Comparison of ENCODE assay signal across 25 cellular contexts in genomic region chr10:130369645-130370381, GRCh38.
"Had no signal": no experiment of that assay in that cellular context is flagged by ENCODE, and none has a peak within 500 bp of the region (broad histone marks: within the 10 kb centered on the region; RNA-seq: fewer than 3 reads in every experiment).

No MANE protein-coding gene starts in this region.

- H3K4me3 Mint-ChIP-seq: activated CD4-positive, alpha-beta T cell treated with anti-CD3 and anti-CD28 coated beads, Interleukin-2, amount 10 ng/mL, durations not matched to agents 24 days and 14 days; activated CD8-positive, alpha-beta T cell treated with anti-CD3 and anti-CD28 coated beads for 36 hours; activated naive CD4-positive, alpha-beta T cell treated with anti-CD3 and anti-CD28 coated beads for 36 hours; activated naive CD8-positive, alpha-beta T cell; T-helper 1 cell treated with Interleukin-12 subunit alpha and Interleukin-12 subunit beta and Interleukin-4 antibody, amounts not matched to agents 30 μg/mL and 1 μg/mL, for 36 hours; T-helper 2 cell treated with Interferon-gamma antibody and Interleukin-4, amounts not matched to agents 5 μg/mL and 100 μg/mL, for 36 hours had no signal

- H3K36me3 Mint-ChIP-seq: activated naive CD8-positive, alpha-beta T cell had no signal

- H3K27me3 Mint-ChIP-seq: activated CD4-positive, alpha-beta T cell treated with anti-CD3 and anti-CD28 coated beads, Interleukin-2, amount 10 ng/mL, durations not matched to agents 24 days and 14 days; activated CD8-positive, alpha-beta T cell treated with anti-CD3 and anti-CD28 coated beads for 36 hours had no signal

- DNase-seq: activated CD4-positive, alpha-beta T cell treated with anti-CD3 and anti-CD28 coated beads, Interleukin-2, amount 10 ng/mL, durations not matched to agents 24 days and 14 days; activated CD4-positive, alpha-beta T cell treated with anti-CD3 and anti-CD28 coated beads, Interleukin-2, amount 50 U/mL, for 4 hours; activated CD8-positive, alpha-beta T cell treated with anti-CD3 and anti-CD28 coated beads for 36 hours; activated gamma-delta T cell treated with Interleukin-2 at 50 U/mL for 16 hours; activated naive CD4-positive, alpha-beta T cell treated with anti-CD3 and anti-CD28 coated beads for 36 hours; amniotic stem cell; NCI-H1105; NCI-H1417 treated with DMSO at 0.1 percent for 48 hours; NCI-H187 treated with DMSO at 0.1 percent for 48 hours; NCI-H2081; NCI-H2171 treated with DMSO at 0.1 percent for 48 hours; NCI-H2227 treated with DMSO at 0.1 percent for 48 hours; NCI-H446; NCI-H524; SHP77 treated with DMSO at 0.1 percent for 48 hours; SK-N-SH had no signal

- H3K27me3 ChIP-seq: ascending aorta, cardiac muscle cell, SJSA1 had no signal

- H3K27ac Mint-ChIP-seq: activated CD4-positive, alpha-beta T cell treated with anti-CD3 and anti-CD28 coated beads, Interleukin-2, amount 10 ng/mL, durations not matched to agents 24 days and 14 days; activated CD8-positive, alpha-beta T cell treated with anti-CD3 and anti-CD28 coated beads for 36 hours; activated naive CD4-positive, alpha-beta T cell treated with anti-CD3 and anti-CD28 coated beads for 36 hours; activated naive CD8-positive, alpha-beta T cell; activated T-helper 2 cell treated with anti-CD3 and anti-CD28 coated beads, Interferon-gamma antibody, Interleukin-2, Interleukin-4, amounts not matched to agents 10 μg/mL and 5 μg/mL and 100 μg/mL, durations not matched to agents 14 hours and 24 hours and 36 hours; T-helper 1 cell treated with Interleukin-12 subunit alpha and Interleukin-12 subunit beta and Interleukin-4 antibody, amounts not matched to agents 30 μg/mL and 1 μg/mL, for 36 hours; T-helper 2 cell treated with Interferon-gamma antibody and Interleukin-4, amounts not matched to agents 5 μg/mL and 100 μg/mL, for 36 hours had no signal

- H3K4me2 ChIP-seq: SK-N-SH had no signal

- H3K4me1 ChIP-seq: ascending aorta, SJSA1 had no signal

- H3K9ac ChIP-seq: SK-N-SH had no signal

- H3K9me3 Mint-ChIP-seq: activated CD4-positive, alpha-beta T cell treated with anti-CD3 and anti-CD28 coated beads, Interleukin-2, amount 10 ng/mL, durations not matched to agents 24 days and 14 days; activated CD8-positive, alpha-beta T cell treated with anti-CD3 and anti-CD28 coated beads for 36 hours; activated T-helper 2 cell treated with anti-CD3 and anti-CD28 coated beads, Interferon-gamma antibody, Interleukin-2, Interleukin-4, amounts not matched to agents 10 μg/mL and 5 μg/mL and 100 μg/mL, durations not matched to agents 14 hours and 24 hours and 36 hours; T-helper 1 cell treated with Interleukin-12 subunit alpha and Interleukin-12 subunit beta and Interleukin-4 antibody, amounts not matched to agents 30 μg/mL and 1 μg/mL, for 36 hours; T-helper 2 cell treated with Interferon-gamma antibody and Interleukin-4, amounts not matched to agents 5 μg/mL and 100 μg/mL, for 36 hours had no signal

- H3K36me3 ChIP-seq: ascending aorta, cardiac muscle cell, SJSA1 had no signal

- ATAC-seq: activated CD8-positive, alpha-beta T cell treated with anti-CD3 and anti-CD28 coated beads for 36 hours; K562; Panc1 had no signal

- H3K27ac ChIP-seq: ascending aorta, cardiac muscle cell, SJSA1 had no signal

- H3K9me3 ChIP-seq: ascending aorta, SK-N-SH had no signal

- H3K4me1 Mint-ChIP-seq: activated CD4-positive, alpha-beta T cell treated with anti-CD3 and anti-CD28 coated beads, Interleukin-2, amount 10 ng/mL, durations not matched to agents 24 days and 14 days had no signal

- H3K4me3 ChIP-seq: ascending aorta, cardiac muscle cell, K562, SJSA1 had no signal
